In the genomic region with DNA sequence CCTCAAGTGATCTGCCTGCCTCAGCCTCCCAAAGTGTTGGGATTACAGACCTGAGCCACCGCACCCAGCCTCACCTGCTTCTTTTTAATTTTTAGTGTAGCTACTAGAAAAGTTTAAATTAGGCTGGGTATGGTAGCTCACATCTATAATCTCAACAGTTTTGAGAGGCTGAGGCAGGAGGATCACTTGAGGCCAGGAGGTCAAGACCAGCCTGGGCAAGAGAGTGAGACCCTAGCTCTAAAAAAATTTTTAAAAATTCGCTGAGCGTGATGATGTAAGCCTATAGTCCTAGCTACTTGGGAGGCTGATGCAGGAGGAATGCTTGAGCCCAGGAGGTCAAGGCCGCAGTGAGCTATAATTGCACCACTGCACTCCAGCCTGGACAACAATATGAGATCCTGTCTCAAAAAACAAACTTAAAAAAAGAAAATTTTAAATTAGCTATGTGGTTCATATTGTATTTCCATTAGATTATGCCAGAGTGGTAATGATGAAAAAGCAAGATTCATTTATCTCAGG, we compare ENCODE assay signal across 17 cellular contexts. TPM values are rescaled to one million over a fixed set of nuclear protein-coding genes. Genes with fewer than 3 reads are reported as not detected.
DNase-seq lines count a peak whose midpoint lies in the region; FAIRE-seq and TF ChIP-seq lines count a peak whose summit lies in the region.
"Had no signal": no experiment of that assay in that cellular context is flagged by ENCODE, and none has a peak within 500 bp of the region (broad histone marks: within the 10 kb centered on the region; RNA-seq: fewer than 3 reads in every experiment).

No MANE protein-coding gene starts in this region.

- no peak for TF ChIP-seq CTCF in left ventricle myocardium inferior (IDR thresholded peaks at IDR 0.05; ENCODE audit: borderline replicate concordance)
- TF ChIP-seq CTCF in KMS-11 (conservative IDR thresholded peaks at IDR 0.05; ENCODE audit: low read depth, low read length): no peak
- TF ChIP-seq CTCF in astrocyte (IDR thresholded peaks at IDR 0.05; ENCODE audit: insufficient read depth, low read depth, low read length): no peak
- no peak for TF ChIP-seq CTCF in thyroid gland (IDR thresholded peaks at IDR 0.05)

- H3K27ac ChIP-seq in left ventricle myocardium inferior (replicated peaks): peak overlapping the region; percentile 86
- H3K27ac ChIP-seq in KMS-11: peak overlapping the region; percentile 66
- H3K27ac ChIP-seq in astrocyte (ENCODE audit: low read depth, low read length): peak overlapping the region; percentile 43
- H3K27ac ChIP-seq in thyroid gland: peak overlapping the region in 2 of 3 donors; percentile 8 to 17
- H3K27ac ChIP-seq: BLaER1 treated with 17β-estradiol and CSF1 and Interleukin-3, amounts not matched to agents 10 nM and 100 nM had no signal

- H3K4me3 Mint-ChIP-seq in astrocyte (ENCODE audit: unreplicated experiment): no peak overlapping the region
- H3K4me3 Mint-ChIP-seq: CD4-positive, alpha-beta T cell; HFFc6 had no signal

- DNase-seq in left ventricle myocardium inferior (no peak), cardiac septum (ENCODE audit: low spot score) (no peak), astrocyte (ENCODE audit: low read depth) (no peak), thyroid gland (no peak), frontal cortex (ENCODE audit: low spot score in 2 of 2) (no peak), NOMO-1 (lab: John Stamatoyannopoulos, UW; ENCODE audit: unreplicated experiment in 2 of 2) (no peak)
- DNase-seq: 8988T; ACHN; CD4-positive, alpha-beta T cell; DMS79 had no signal

- H3K36me3 Mint-ChIP-seq in astrocyte (ENCODE audit: low read depth, unreplicated experiment): peaks cover 18% of the 10 kb centered on the region

- peaks cover 40% of the 10 kb centered on the region; the same call in 1 of the 2 replicates for H3K79me2 ChIP-seq in KMS-11 (ENCODE audit: insufficient read depth, low read depth)
- H3K79me2 ChIP-seq in astrocyte (ENCODE audit: insufficient read depth, low read length): peaks cover 3% of the 10 kb centered on the region

- H3K36me3 ChIP-seq in left ventricle myocardium inferior: peaks cover 16% of the 10 kb centered on the region
- H3K36me3 ChIP-seq in KMS-11 (ENCODE audit: insufficient read depth): peaks cover 6% of the 10 kb centered on the region; the same call in 1 of the 2 replicates
- no peaks in the 10 kb centered on the region for H3K36me3 ChIP-seq in astrocyte (ENCODE audit: insufficient read depth, low read length)
- H3K36me3 ChIP-seq in thyroid gland: peaks cover 0 to 3% of the 10 kb centered on the region in 2 donors

- no peaks in the 10 kb centered on the region for H3K27me3 ChIP-seq in left ventricle myocardium inferior (ENCODE audit: low read depth)
- H3K27me3 ChIP-seq in KMS-11 (ENCODE audit: insufficient read depth, low read depth): no peaks in the 10 kb centered on the region
- H3K27me3 ChIP-seq in astrocyte (ENCODE audit: insufficient read depth, low read length): no peaks in the 10 kb centered on the region
- H3K27me3 ChIP-seq in thyroid gland: no peaks in the 10 kb centered on the region
- H3K27me3 ChIP-seq: BLaER1 treated with 17β-estradiol and CSF1 and Interleukin-3, amounts not matched to agents 10 nM and 100 nM had no signal

- H2AFZ ChIP-seq in KMS-11 (ENCODE audit: low read depth) (no peak overlapping the region), astrocyte (ENCODE audit: low read depth, low read length) (no peak overlapping the region)

- H3K9me3 ChIP-seq in left ventricle myocardium inferior (replicated peaks) (no peaks in the 10 kb centered on the region), astrocyte (ENCODE audit: insufficient read depth, low read depth, low read length) (no peaks in the 10 kb centered on the region), thyroid gland (no peaks in the 10 kb centered on the region)
- H3K9me3 ChIP-seq: BLaER1 treated with 17β-estradiol and CSF1 and Interleukin-3, amounts not matched to agents 10 nM and 100 nM; HAP-1 had no signal

- H3K9me3 Mint-ChIP-seq in astrocyte (ENCODE audit: unreplicated experiment): no peaks in the 10 kb centered on the region
- H3K9me3 Mint-ChIP-seq: CD4-positive, alpha-beta T cell; HFFc6 had no signal

- TF ChIP-seq POLR2A in thyroid gland (IDR thresholded peaks at IDR 0.05): no peak

- no peaks in the 10 kb centered on the region for H3K27me3 Mint-ChIP-seq in astrocyte (ENCODE audit: low read depth, unreplicated experiment)
- H3K27me3 Mint-ChIP-seq: CD4-positive, alpha-beta T cell had no signal

- no peak overlapping the region for H3K9ac ChIP-seq in KMS-11
- peak overlapping the region; percentile 20 for H3K9ac ChIP-seq in astrocyte (ENCODE audit: low read length)
- H3K9ac ChIP-seq: BLaER1 treated with 17β-estradiol and CSF1 and Interleukin-3, amounts not matched to agents 10 nM and 100 nM had no signal

- intact Hi-C loops in left ventricle myocardium inferior (cut with micrococcal nuclease) (no loop called here), cardiac septum (cut with DNase I) (no loop called here), thyroid gland (cut with DNase I) (no loop called here)

- no peak overlapping the region for H3K4me3 ChIP-seq in left ventricle myocardium inferior
- H3K4me3 ChIP-seq in KMS-11 (IDR thresholded peaks at IDR 0.05; ENCODE audit: insufficient read depth, low read depth, low read length): no peak overlapping the region
- H3K4me3 ChIP-seq in astrocyte (ENCODE audit: insufficient read depth, low read depth, low read length): no peak overlapping the region
- no peak overlapping the region for H3K4me3 ChIP-seq in thyroid gland (replicated peaks in 1 of 3)
- H3K4me3 ChIP-seq: BLaER1 treated with 17β-estradiol and CSF1 and Interleukin-3, amounts not matched to agents 10 nM and 100 nM; GM12878; HAP-1 had no signal

- H3K4me1 Mint-ChIP-seq in astrocyte (ENCODE audit: low read depth, unreplicated experiment): peaks cover 8% of the 10 kb centered on the region

- FAIRE-seq in astrocyte (lab: Jason Lieb, UNC) (no peak), frontal cortex (lab: Jason Lieb, UNC) (no peak)
- FAIRE-seq: GM12878, GM18507, H1 had no signal

- H4K20me1 ChIP-seq in KMS-11 (ENCODE audit: insufficient read depth) (no peaks in the 10 kb centered on the region), astrocyte (ENCODE audit: insufficient read depth, low read length) (peaks cover 58% of the 10 kb centered on the region)

- WGBS in thyroid gland, 2 donors: 94 to 96% methylated on average over 4 of the region's 4 CpGs

- H3K27ac Mint-ChIP-seq in astrocyte (ENCODE audit: unreplicated experiment): no peak overlapping the region
- H3K27ac Mint-ChIP-seq: CD4-positive, alpha-beta T cell had no signal

- peak overlapping the region; percentile 70; the same call in 1 of the 2 replicates for H3K4me2 ChIP-seq in KMS-11
- H3K4me2 ChIP-seq in astrocyte (ENCODE audit: low read length): no peak overlapping the region
- H3K4me2 ChIP-seq: BLaER1 treated with 17β-estradiol and CSF1 and Interleukin-3, amounts not matched to agents 10 nM and 100 nM had no signal

- H3K4me1 ChIP-seq in left ventricle myocardium inferior (peaks cover 72% of the 10 kb centered on the region), KMS-11 (ENCODE audit: low read depth, poor library complexity, severe bottlenecking) (peaks cover 78% of the 10 kb centered on the region), astrocyte (ENCODE audit: insufficient read depth, low read length) (peaks cover 10% of the 10 kb centered on the region), thyroid gland (peaks cover 40 to 50% of the 10 kb centered on the region in 2 donors)
- H3K4me1 ChIP-seq: HAP-1 had no signal

RNA-seq across cellular contexts. Expression of a gene that starts 34.9 kb away (rescaled TPM):
- 23.9 TPM for total RNA-seq in left ventricle myocardium inferior
- 27.0 TPM for total RNA-seq in cardiac septum
- total RNA-seq in astrocyte: 29.0 and 34.9 TPM in 2 replicates
- total RNA-seq in thyroid gland: 100 to 1,000 TPM in 3 of 4 donors, 10 to 100 TPM in 1; 77.3 to 135 (median 115) TPM
- 8.6 TPM for total RNA-seq in frontal cortex

RNA-seq across cellular contexts. Expression of a gene that starts 39.5 kb away (rescaled TPM):
- total RNA-seq in left ventricle myocardium inferior (28.2 TPM), cardiac septum (31.2 TPM), astrocyte (12.2 and 16.7 TPM in 2 replicates), thyroid gland (10 to 100 TPM; 31.5 to 50.6 (median 36.3) TPM), frontal cortex (154 TPM)

Comparison
In these comparisons a context has a peak if more than half of its experiments do, and no peak if none do; other contexts are left out.
1. H3K27ac ChIP-seq: peak in every context shown above with its lines; median percentile 86 in left ventricle myocardium inferior; 66 in KMS-11; 43 in astrocyte; 12 in thyroid gland.